ENCODE assay signal across 1 cellular context in genomic region chr12:22624908-22625646, GRCh38.
A peak's percentile ranks its signal among the peaks of the same experiment; 100 is the strongest.
TF ChIP-seq lines count a peak whose summit lies in the region.

ETNK1 (plus strand) TSS chr12:22625171; CDS start chr12:22625431, 260 bp downstream.

TF ChIP-seq in K562, 482 proteins besides CTCF, POLR2A, EP300 and RAD21 (continued from another document and continues in another):
- TF ChIP-seq RBM34 (IDR thresholded peaks at IDR 0.05; ENCODE audit: borderline replicate concordance, insufficient read depth, low read length) (no peak), ZBTB2 (IDR thresholded peaks at IDR 0.05) (no peak; the same call in 1 of the 2 replicates), DIDO1 (tag; IDR thresholded peaks at IDR 0.05; ENCODE audit: low read depth) (no peak), ZNF766 (CRISPR knock-in tag; conservative IDR thresholded peaks at IDR 0.05) (peak; percentile 46; the same call in 1 of the 2 replicates), ZNF140 (CRISPR knock-in tag; IDR thresholded peaks at IDR 0.05) (no peak), EHMT2 (IDR thresholded peaks at IDR 0.05) (no peak), ZNF431 (CRISPR knock-in tag; IDR thresholded peaks at IDR 0.05) (0 out of 2 replicates have a peak, but pooled peaks have one; percentile 14), ZNF699 (CRISPR knock-in tag; IDR thresholded peaks at IDR 0.05; ENCODE audit: insufficient replicate concordance) (no peak), CHD4 (IDR thresholded peaks at IDR 0.05; ENCODE audit: insufficient read depth, insufficient replicate concordance, low read depth, low read length, poor library complexity, severe bottlenecking) (no peak), ZNF512 (tag; IDR thresholded peaks at IDR 0.05) (no peak), RBM25 (IDR thresholded peaks at IDR 0.05; ENCODE audit: low read depth, low read length, severe bottlenecking) (no peak), TCF7 (IDR thresholded peaks at IDR 0.05; ENCODE audit: borderline replicate concordance) (no peak), ZNF224 (CRISPR knock-in tag; IDR thresholded peaks at IDR 0.05) (no peak), OTX1 (CRISPR knock-in tag; IDR thresholded peaks at IDR 0.05) (no peak), JUN (IDR thresholded peaks at IDR 0.05; ENCODE audit: borderline replicate concordance, low read depth, low read length) (no peak), JUN (CRISPR knock-in tag; IDR thresholded peaks at IDR 0.05; ENCODE audit: borderline replicate concordance) (no peak), DACH1 (IDR thresholded peaks at IDR 0.05; ENCODE audit: partially characterized antibody) (no peak), MAZ (CRISPR knock-in tag; conservative IDR thresholded peaks at IDR 0.05 in 1 of 2, IDR thresholded peaks at IDR 0.05 in 1 of 2) (peak; percentile 48 to 70; a peak in 2 of 4 replicates), ZBTB43 (CRISPR knock-in tag; IDR thresholded peaks at IDR 0.05) (no peak), SREBF1 (IDR thresholded peaks at IDR 0.05; ENCODE audit: borderline replicate concordance, low read depth, low read length) (peak; percentile 66; the same call in 1 of the 2 replicates), HDAC6 (IDR thresholded peaks at IDR 0.05; ENCODE audit: low read depth, low read length) (0 out of 2 replicates have a peak, but pooled peaks have one; percentile 66), RNF219 (CRISPR knock-in tag; IDR thresholded peaks at IDR 0.05) (no peak), ZNF561 (CRISPR knock-in tag; conservative IDR thresholded peaks at IDR 0.05) (no peak), E2F3 (CRISPR knock-in tag; IDR thresholded peaks at IDR 0.05) (no peak), HEY1 (CRISPR knock-in tag; IDR thresholded peaks at IDR 0.05; ENCODE audit: borderline replicate concordance) (no peak), IRF2 (CRISPR knock-in tag; IDR thresholded peaks at IDR 0.05) (no peak), ZBTB40 (IDR thresholded peaks at IDR 0.05) (no peak), ZBTB40 (CRISPR knock-in tag; IDR thresholded peaks at IDR 0.05) (no peak), ZNF609 (CRISPR knock-in tag; IDR thresholded peaks at IDR 0.05; ENCODE audit: borderline replicate concordance) (no peak), FOXK1 (CRISPR knock-in tag; IDR thresholded peaks at IDR 0.05; ENCODE audit: borderline replicate concordance) (peak; percentile 22; the same call in 1 of the 2 replicates), ARHGAP35 (IDR thresholded peaks at IDR 0.05; ENCODE audit: partially characterized antibody) (no peak), JUNB (CRISPR knock-in tag; conservative IDR thresholded peaks at IDR 0.05) (no peak), NCOA6 (IDR thresholded peaks at IDR 0.05) (peak; percentile 83), PREB (CRISPR knock-in tag; IDR thresholded peaks at IDR 0.05) (0 out of 2 replicates have a peak, but pooled peaks have one; percentile 89), LCOR (CRISPR knock-in tag; IDR thresholded peaks at IDR 0.05) (peak; percentile 85), POLR2AphosphoS5 (IDR thresholded peaks at IDR 0.05; ENCODE audit: control insufficient read depth, insufficient read depth, low read depth, low read length) (peak; percentile 85), ELK3 (CRISPR knock-in tag; IDR thresholded peaks at IDR 0.05) (no peak)
